Comparison of ENCODE assay signal across 8 cellular contexts in the genomic region with DNA sequence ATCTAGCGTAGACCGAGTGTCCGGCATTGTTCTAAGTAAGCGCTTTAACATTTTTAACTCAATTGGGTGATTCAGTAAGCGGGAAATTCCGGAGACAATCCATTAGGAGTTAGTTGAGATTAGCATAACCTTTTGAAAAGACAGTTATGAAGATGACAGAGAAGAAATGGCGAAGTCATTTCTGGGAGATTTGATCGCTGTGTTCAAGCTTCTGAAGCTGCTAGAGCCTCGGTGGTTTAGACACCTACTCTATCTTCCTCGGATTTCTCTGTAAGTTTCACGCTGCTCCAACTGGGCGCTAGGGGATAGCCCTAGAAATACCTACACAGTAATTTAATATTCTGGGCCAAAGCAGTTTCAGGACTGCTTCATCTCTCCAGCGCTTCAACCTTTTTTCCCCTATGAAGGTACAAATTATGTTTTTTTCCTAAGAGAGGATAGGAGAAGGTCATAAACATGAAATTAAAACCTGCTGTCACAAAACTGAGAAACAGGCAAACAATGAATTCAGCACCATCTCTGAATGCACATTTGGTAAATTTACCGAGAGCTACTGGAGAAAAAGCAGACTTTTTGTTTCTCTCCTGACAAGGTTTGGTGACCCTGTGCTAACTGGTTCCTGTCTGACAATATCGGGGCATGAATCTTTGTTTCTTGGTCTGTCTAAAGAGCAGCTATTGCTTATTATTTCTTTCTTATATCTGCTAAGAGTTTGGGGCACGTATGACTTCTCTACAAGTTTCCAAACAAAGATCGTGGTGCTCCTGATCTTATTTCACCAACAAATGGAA. TPM values are rescaled to one million over a fixed set of nuclear protein-coding genes. Genes with fewer than 3 reads are reported as not detected.
DNase-seq lines count a peak whose midpoint lies in the region; ATAC-seq and TF ChIP-seq lines count a peak whose summit lies in the region.

No MANE protein-coding gene starts in this region.

- H3K9me3 ChIP-seq in left ventricle myocardium inferior (replicated peaks), result peaks cover 1% of the 10 kb centered on the region

- H3K27me3 ChIP-seq in left ventricle myocardium inferior (ENCODE audit: low read depth), result peaks cover 14% of the 10 kb centered on the region

- peak; percentile 50 for ATAC-seq in Right ventricle myocardium inferior

- H3K4me3 Mint-ChIP-seq in activated naive CD8-positive, alpha-beta T cell, result peak overlapping the region; percentile 89

- H3K9me3 Mint-ChIP-seq in activated naive CD8-positive, alpha-beta T cell (ENCODE audit: low read depth), result no peaks in the 10 kb centered on the region

- peak overlapping the region; percentile 98 for H3K27ac Mint-ChIP-seq in activated naive CD8-positive, alpha-beta T cell

- peaks cover 53% of the 10 kb centered on the region for H3K4me1 Mint-ChIP-seq in activated naive CD8-positive, alpha-beta T cell (ENCODE audit: low read depth)

- H3K36me3 Mint-ChIP-seq in activated naive CD8-positive, alpha-beta T cell, result peaks cover 2% of the 10 kb centered on the region

- TF ChIP-seq CTCF in left ventricle myocardium inferior (IDR thresholded peaks at IDR 0.05; ENCODE audit: borderline replicate concordance), result no peak
- TF ChIP-seq CTCF in retinal pigment epithelial cell (conservative IDR thresholded peaks at IDR 0.05; ENCODE audit: low read depth, low read length), result peak; percentile 29

- peaks cover 25% of the 10 kb centered on the region for H3K27me3 Mint-ChIP-seq in activated naive CD8-positive, alpha-beta T cell

- DNase-seq in Right ventricle myocardium inferior (ENCODE audit: missing footprints) (no peak), cardiac septum (ENCODE audit: low spot score) (no peak), NCI-H524 (lab: John Stamatoyannopoulos, UW) (peak; percentile 29 to 77), left ventricle myocardium inferior (no peak), retinal pigment epithelial cell (ENCODE audit: low read depth) (no peak), activated gamma-delta T cell (lab: John Stamatoyannopoulos, UW) (no peak), NCI-H2029 (lab: John Stamatoyannopoulos, UW) (no peak)

- H3K36me3 ChIP-seq in left ventricle myocardium inferior, result no peaks in the 10 kb centered on the region

- H3K4me3 ChIP-seq in left ventricle myocardium inferior (peak overlapping the region; percentile 75), retinal pigment epithelial cell (ENCODE audit: low read length) (peak overlapping the region; percentile 86)

- H3K4me1 ChIP-seq in left ventricle myocardium inferior, result peaks cover 30% of the 10 kb centered on the region

- intact Hi-C loops in Right ventricle myocardium inferior (cut with DNase I), result loop anchor here (1.0 to 10.0 kb wide), 3 partner anchors 38 to 118 kb away; no protein-coding TSS in a partner anchor
- intact Hi-C loops in cardiac septum (cut with DNase I), result loop anchor here (10.0 kb wide), 4 partner anchors 58 to 148 kb away; partner anchors contain the start of gene TRIM27
- intact Hi-C loops in left ventricle myocardium inferior (cut with micrococcal nuclease), result loop anchor here (5.0 kb wide), 1 partner anchor 40 kb away; no protein-coding TSS in a partner anchor

- peak overlapping the region; percentile 79 for H3K27ac ChIP-seq in left ventricle myocardium inferior (replicated peaks)

RNA-seq across cellular contexts. Expression of gene ZNF311, which starts 22.4 kb away (rescaled TPM):
- total RNA-seq in Right ventricle myocardium inferior, result 0.35 TPM
- total RNA-seq in cardiac septum, result 0.22 TPM
- 0.36 TPM for total RNA-seq in left ventricle myocardium inferior

RNA-seq across cellular contexts. Expression of gene TRIM27, which starts 58.9 kb away (rescaled TPM):
- total RNA-seq in Right ventricle myocardium inferior (18.5 TPM), cardiac septum (21.0 TPM), left ventricle myocardium inferior (17.8 TPM)

Comparison
In these comparisons a context has a peak if more than half of its experiments do, and no peak if none do; other contexts are left out.
1. DNase-seq: peak in NCI-H524 (2 of 2); none in Right ventricle myocardium inferior (single experiment), cardiac septum (single experiment), left ventricle myocardium inferior (single experiment), retinal pigment epithelial cell (single experiment), activated gamma-delta T cell (single experiment) and NCI-H2029 (single experiment).